In genomic region chr1:40746344-40747090, GRCh38 we compare ENCODE assay signal across 17 cellular contexts. TPM values are rescaled to one million over a fixed set of nuclear protein-coding genes. Genes with fewer than 3 reads are reported as not detected.
"Had no signal": no experiment of that assay in that cellular context is flagged by ENCODE, and none has a peak within 500 bp of the region (broad histone marks: within the 10 kb centered on the region; RNA-seq: fewer than 3 reads in every experiment).

No MANE protein-coding gene starts in this region.

- H3K4me1 ChIP-seq: thyroid gland had no signal

- H3K4me3 ChIP-seq: coronary artery, heart left ventricle, smooth muscle cell, thyroid gland had no signal

- H3K9me3 ChIP-seq: heart left ventricle, thyroid gland had no signal

- H3K27ac Mint-ChIP-seq: activated CD4-positive, alpha-beta T cell treated with anti-CD3 and anti-CD28 coated beads, Interleukin-2, amount 10 ng/mL, durations not matched to agents 7 days and 5 days; activated T-helper 1 cell treated with anti-CD3 and anti-CD28 coated beads, Interleukin-12 subunit alpha, Interleukin-12 subunit beta, Interleukin-2, Interleukin-4 antibody, amounts not matched to agents 30 ng/mL and 10 ng/mL and 1 ng/mL, durations not matched to agents 14 hours and 24 hours and 36 hours; T-helper 1 cell treated with Interleukin-12 subunit alpha and Interleukin-12 subunit beta and Interleukin-4 antibody, amounts not matched to agents 30 μg/mL and 1 μg/mL, for 36 hours had no signal

- H3K27me3 Mint-ChIP-seq: activated CD4-positive, alpha-beta T cell treated with anti-CD3 and anti-CD28 coated beads, Interleukin-2, amount 10 ng/mL, durations not matched to agents 7 days and 5 days; naive thymus-derived CD8-positive, alpha-beta T cell had no signal

- H3K27me3 ChIP-seq: heart left ventricle, thyroid gland had no signal

- H3K4me3 Mint-ChIP-seq: activated CD4-positive, alpha-beta T cell treated with anti-CD3 and anti-CD28 coated beads, Interleukin-2, amount 10 ng/mL, durations not matched to agents 7 days and 5 days; activated T-helper 1 cell treated with anti-CD3 and anti-CD28 coated beads, Interleukin-12 subunit alpha, Interleukin-12 subunit beta, Interleukin-2, Interleukin-4 antibody, amounts not matched to agents 30 ng/mL and 10 ng/mL and 1 ng/mL, durations not matched to agents 14 hours and 24 hours and 36 hours; naive thymus-derived CD8-positive, alpha-beta T cell; T-helper 1 cell treated with Interleukin-12 subunit alpha and Interleukin-12 subunit beta and Interleukin-4 antibody, amounts not matched to agents 30 μg/mL and 1 μg/mL, for 36 hours had no signal

- H3K27ac ChIP-seq: coronary artery, thyroid gland had no signal

- H3K9me3 Mint-ChIP-seq: activated CD4-positive, alpha-beta T cell treated with anti-CD3 and anti-CD28 coated beads, Interleukin-2, amount 10 ng/mL, durations not matched to agents 7 days and 5 days; activated T-helper 1 cell treated with anti-CD3 and anti-CD28 coated beads, Interleukin-12 subunit alpha, Interleukin-12 subunit beta, Interleukin-2, Interleukin-4 antibody, amounts not matched to agents 30 ng/mL and 10 ng/mL and 1 ng/mL, durations not matched to agents 14 hours and 24 hours and 36 hours; naive thymus-derived CD8-positive, alpha-beta T cell; T-helper 1 cell treated with Interleukin-12 subunit alpha and Interleukin-12 subunit beta and Interleukin-4 antibody, amounts not matched to agents 30 μg/mL and 1 μg/mL, for 36 hours had no signal

- ATAC-seq: activated CD4-positive, CD25-positive, alpha-beta regulatory T cell treated with anti-CD3 and anti-CD28 coated beads, Interleukin-2, amount 50 U/mL, for 24 hours; heart left ventricle; left lobe of liver; naive thymus-derived CD8-positive, alpha-beta T cell had no signal

- H3K4me2 ChIP-seq: smooth muscle cell had no signal

- DNase-seq: activated CD4-positive, alpha-beta T cell treated with anti-CD3 and anti-CD28 coated beads, Interleukin-2, amount 10 ng/mL, durations not matched to agents 7 days and 5 days; aorta; erythroblast; heart left ventricle; kidney; mammary epithelial cell; naive thymus-derived CD8-positive, alpha-beta T cell; nucleus accumbens; stimulated activated CD4-positive, alpha-beta T cell treated with anti-CD3 and anti-CD28 coated beads, Interleukin-4, amount 100 ng/mL, for 24 hours; stimulated activated naive CD4-positive, alpha-beta T cell; thyroid gland had no signal

RNA-seq across cellular contexts. Expression of gene KCNQ4, which starts 37.1 kb away (rescaled TPM):
- total RNA-seq: mammary epithelial cell, smooth muscle cell had no signal
